35 cellular contexts compared by ENCODE assay signal in the genomic region with DNA sequence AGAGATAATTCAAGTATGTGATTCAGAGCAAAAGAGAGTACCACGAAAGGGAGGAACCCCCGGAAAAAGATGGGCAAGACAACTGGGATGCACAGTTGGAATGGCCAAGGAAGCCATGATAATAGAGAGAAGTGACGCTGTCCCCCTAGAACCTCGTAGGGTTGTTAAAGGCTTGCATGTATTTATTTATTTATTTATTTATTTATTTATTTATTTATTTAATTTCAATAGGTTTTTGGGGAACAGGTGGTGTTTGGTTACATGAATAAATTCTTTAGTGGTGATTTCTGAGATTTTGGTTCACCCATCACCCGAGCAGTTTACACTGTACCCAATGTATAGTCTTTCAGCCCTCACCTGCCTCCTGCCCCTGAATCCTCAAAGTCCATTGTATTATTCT.
"Had no signal": no experiment of that assay in that cellular context is flagged by ENCODE, and none has a peak within 500 bp of the region (broad histone marks: within the 10 kb centered on the region; RNA-seq: fewer than 3 reads in every experiment).

No MANE protein-coding gene starts in this region.

- DNase-seq: Kasumi-1, MG63, MM.1S, MV-4-11, NCI-H1048, NCI-H1092, NCI-H1092 treated with DMSO at 0.1 percent for 48 hours, NCI-H1105, NCI-H1105 treated with DMSO at 0.1 percent for 48 hours, NCI-H1417, NCI-H1417 treated with DMSO at 0.1 percent for 48 hours, NCI-H1436, NCI-H1436 treated with DMSO at 0.1 percent for 48 hours, NCI-H146, NCI-H1694, NCI-H1694 treated with DMSO at 0.1 percent for 48 hours, NCI-H187, NCI-H187 treated with DMSO at 0.1 percent for 48 hours, NCI-H1930, NCI-H2029, NCI-H2029 treated with DMSO at 0.1 percent for 48 hours, NCI-H2081, NCI-H2081 treated with DMSO at 0.1 percent for 48 hours, NCI-H2107, NCI-H2171, NCI-H2171 treated with DMSO at 0.1 percent for 48 hours, NCI-H2227 treated with DMSO at 0.1 percent for 48 hours, NCI-H226, NCI-H345, NCI-H446, NCI-H446 treated with DMSO at 0.1 percent for 48 hours, NCI-H510A, NCI-H510A treated with DMSO at 0.1 percent for 48 hours, NCI-H524, NCI-H524 treated with DMSO at 0.1 percent for 48 hours had no signal

- H3K4me3 ChIP-seq: MG63 had no signal

- H3K9me3 ChIP-seq: MG63 had no signal

- H3K36me3 ChIP-seq: MG63 had no signal

- H3K27me3 ChIP-seq: MG63 had no signal
